In the genomic region with DNA sequence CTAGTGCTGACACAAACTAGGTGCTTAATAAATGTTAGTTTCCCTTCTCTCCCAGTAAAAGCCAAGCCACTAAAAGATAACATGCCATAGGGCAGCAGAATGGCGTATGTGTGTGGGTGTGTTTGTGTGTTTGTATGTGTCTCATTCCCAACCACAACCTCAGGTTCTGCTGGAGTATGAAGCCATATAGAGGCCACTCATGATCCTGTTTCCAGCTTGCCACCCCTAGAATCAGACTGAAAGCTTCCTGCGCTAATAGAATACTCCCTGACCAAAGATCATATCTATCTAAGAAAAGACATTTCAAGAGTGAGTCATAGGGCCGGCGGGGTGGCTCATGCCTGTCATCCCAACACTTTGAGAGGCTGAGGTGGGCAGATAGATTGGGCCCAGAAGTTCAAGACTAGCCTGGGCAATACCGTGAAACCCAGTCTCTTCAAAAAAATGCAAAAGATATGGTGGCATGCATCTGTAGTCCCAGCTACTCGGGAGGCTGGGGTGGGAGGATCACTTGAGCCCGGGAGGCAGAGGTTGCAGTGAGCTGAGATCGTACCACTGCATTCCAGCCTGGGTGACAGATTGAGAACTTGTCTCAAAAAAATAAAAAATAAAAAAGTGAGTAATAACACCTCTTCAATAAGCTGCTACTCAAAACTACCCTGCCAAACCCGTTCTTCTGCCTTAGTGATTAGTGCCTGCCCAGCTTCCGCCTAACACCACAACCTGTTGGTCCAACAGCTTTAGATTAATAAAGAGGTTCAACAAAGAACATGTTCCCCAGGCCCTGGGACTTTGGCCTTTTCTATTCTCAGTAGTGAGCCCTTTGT, we compare ENCODE assay signal across 1 cellular context.
TF ChIP-seq lines count a peak whose summit lies in the region.

No MANE protein-coding gene starts in this region.

TF ChIP-seq in HepG2, 621 proteins besides CTCF, POLR2A, EP300 and RAD21 (continued from another document and continues in another):
- TF ChIP-seq, protein P1, sequence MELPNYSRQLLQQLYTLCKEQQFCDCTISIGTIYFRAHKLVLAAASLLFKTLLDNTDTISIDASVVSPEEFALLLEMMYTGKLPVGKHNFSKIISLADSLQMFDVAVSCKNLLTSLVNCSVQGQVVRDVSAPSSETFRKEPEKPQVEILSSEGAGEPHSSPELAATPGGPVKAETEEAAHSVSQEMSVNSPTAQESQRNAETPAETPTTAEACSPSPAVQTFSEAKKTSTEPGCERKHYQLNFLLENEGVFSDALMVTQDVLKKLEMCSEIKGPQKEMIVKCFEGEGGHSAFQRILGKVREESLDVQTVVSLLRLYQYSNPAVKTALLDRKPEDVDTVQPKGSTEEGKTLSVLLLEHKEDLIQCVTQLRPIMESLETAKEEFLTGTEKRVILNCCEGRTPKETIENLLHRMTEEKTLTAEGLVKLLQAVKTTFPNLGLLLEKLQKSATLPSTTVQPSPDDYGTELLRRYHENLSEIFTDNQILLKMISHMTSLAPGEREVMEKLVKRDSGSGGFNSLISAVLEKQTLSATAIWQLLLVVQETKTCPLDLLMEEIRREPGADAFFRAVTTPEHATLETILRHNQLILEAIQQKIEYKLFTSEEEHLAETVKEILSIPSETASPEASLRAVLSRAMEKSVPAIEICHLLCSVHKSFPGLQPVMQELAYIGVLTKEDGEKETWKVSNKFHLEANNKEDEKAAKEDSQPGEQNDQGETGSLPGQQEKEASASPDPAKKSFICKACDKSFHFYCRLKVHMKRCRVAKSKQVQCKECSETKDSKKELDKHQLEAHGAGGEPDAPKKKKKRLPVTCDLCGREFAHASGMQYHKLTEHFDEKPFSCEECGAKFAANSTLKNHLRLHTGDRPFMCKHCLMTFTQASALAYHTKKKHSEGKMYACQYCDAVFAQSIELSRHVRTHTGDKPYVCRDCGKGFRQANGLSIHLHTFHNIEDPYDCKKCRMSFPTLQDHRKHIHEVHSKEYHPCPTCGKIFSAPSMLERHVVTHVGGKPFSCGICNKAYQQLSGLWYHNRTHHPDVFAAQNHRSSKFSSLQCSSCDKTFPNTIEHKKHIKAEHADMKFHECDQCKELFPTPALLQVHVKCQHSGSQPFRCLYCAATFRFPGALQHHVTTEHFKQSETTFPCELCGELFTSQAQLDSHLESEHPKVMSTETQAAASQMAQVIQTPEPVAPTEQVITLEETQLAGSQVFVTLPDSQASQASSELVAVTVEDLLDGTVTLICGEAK (IDR thresholded peaks at IDR 0.05): peak; percentile 39; the same call in 1 of the 2 replicates
- TF ChIP-seq, protein P1 (CRISPR knock-in tag; IDR thresholded peaks at IDR 0.05): peak; percentile 96
- TF ChIP-seq ZKSCAN5 (CRISPR knock-in tag; IDR thresholded peaks at IDR 0.05): no peak
- TF ChIP-seq CBX1 (IDR thresholded peaks at IDR 0.05; ENCODE audit: low read depth): peak; percentile 21
- TF ChIP-seq BCL6 (CRISPR knock-in tag; IDR thresholded peaks at IDR 0.05): peak; percentile 35
- TF ChIP-seq, protein P2, sequence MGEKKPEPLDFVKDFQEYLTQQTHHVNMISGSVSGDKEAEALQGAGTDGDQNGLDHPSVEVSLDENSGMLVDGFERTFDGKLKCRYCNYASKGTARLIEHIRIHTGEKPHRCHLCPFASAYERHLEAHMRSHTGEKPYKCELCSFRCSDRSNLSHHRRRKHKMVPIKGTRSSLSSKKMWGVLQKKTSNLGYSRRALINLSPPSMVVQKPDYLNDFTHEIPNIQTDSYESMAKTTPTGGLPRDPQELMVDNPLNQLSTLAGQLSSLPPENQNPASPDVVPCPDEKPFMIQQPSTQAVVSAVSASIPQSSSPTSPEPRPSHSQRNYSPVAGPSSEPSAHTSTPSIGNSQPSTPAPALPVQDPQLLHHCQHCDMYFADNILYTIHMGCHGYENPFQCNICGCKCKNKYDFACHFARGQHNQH (CRISPR knock-in tag; IDR thresholded peaks at IDR 0.05): no peak
- TF ChIP-seq PPARG (CRISPR knock-in tag; conservative IDR thresholded peaks at IDR 0.05): no peak
- TF ChIP-seq TBX2 (CRISPR knock-in tag; IDR thresholded peaks at IDR 0.05; ENCODE audit: borderline replicate concordance): peak; percentile 84
- TF ChIP-seq AGO1 (IDR thresholded peaks at IDR 0.05; ENCODE audit: low read depth, low read length, poor library complexity, severe bottlenecking): no peak
- peak; percentile 6; the same call in 1 of the 2 replicates for TF ChIP-seq HMG20A (CRISPR knock-in tag; IDR thresholded peaks at IDR 0.05; ENCODE audit: borderline replicate concordance)
- TF ChIP-seq ZFX (CRISPR knock-in tag; IDR thresholded peaks at IDR 0.05; ENCODE audit: low read depth): peak; percentile 33; the same call in 1 of the 2 replicates
- TF ChIP-seq, protein P3, sequence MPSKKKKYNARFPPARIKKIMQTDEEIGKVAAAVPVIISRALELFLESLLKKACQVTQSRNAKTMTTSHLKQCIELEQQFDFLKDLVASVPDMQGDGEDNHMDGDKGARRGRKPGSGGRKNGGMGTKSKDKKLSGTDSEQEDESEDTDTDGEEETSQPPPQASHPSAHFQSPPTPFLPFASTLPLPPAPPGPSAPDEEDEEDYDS (CRISPR knock-in tag; IDR thresholded peaks at IDR 0.05): 0 out of 2 replicates have a peak, but pooled peaks have one; percentile 14
- peak; percentile 55; the same call in 1 of the 2 replicates for TF ChIP-seq KDM6A (CRISPR knock-in tag; IDR thresholded peaks at IDR 0.05; ENCODE audit: low read depth)
- no peak for TF ChIP-seq NBN (conservative IDR thresholded peaks at IDR 0.05)
- TF ChIP-seq SOX6 (IDR thresholded peaks at IDR 0.05): no peak
- TF ChIP-seq SOX6 (CRISPR knock-in tag; IDR thresholded peaks at IDR 0.05): peak; percentile 84; the same call in 1 of the 2 replicates
- TF ChIP-seq HNF4A (CRISPR knock-in tag; IDR thresholded peaks at IDR 0.05): peak; percentile 86
- TF ChIP-seq IRX3 (CRISPR knock-in tag; IDR thresholded peaks at IDR 0.05; ENCODE audit: borderline replicate concordance, low read depth): no peak
- TF ChIP-seq KAT8 (CRISPR knock-in tag; IDR thresholded peaks at IDR 0.05): peak; percentile 44; the same call in 1 of the 2 replicates
- no peak for TF ChIP-seq PAWR (CRISPR knock-in tag; IDR thresholded peaks at IDR 0.05; ENCODE audit: borderline replicate concordance)
- TF ChIP-seq ZNF350 (CRISPR knock-in tag; IDR thresholded peaks at IDR 0.05; ENCODE audit: borderline replicate concordance, low read depth): 0 out of 2 replicates have a peak, but pooled peaks have one; percentile 19
- TF ChIP-seq ZMYM4 (CRISPR knock-in tag; IDR thresholded peaks at IDR 0.05): peak; percentile 31; the same call in 1 of the 2 replicates
- TF ChIP-seq RXRB (CRISPR knock-in tag; IDR thresholded peaks at IDR 0.05; ENCODE audit: borderline replicate concordance): peak; percentile 32; the same call in 1 of the 2 replicates
- TF ChIP-seq, protein P4, sequence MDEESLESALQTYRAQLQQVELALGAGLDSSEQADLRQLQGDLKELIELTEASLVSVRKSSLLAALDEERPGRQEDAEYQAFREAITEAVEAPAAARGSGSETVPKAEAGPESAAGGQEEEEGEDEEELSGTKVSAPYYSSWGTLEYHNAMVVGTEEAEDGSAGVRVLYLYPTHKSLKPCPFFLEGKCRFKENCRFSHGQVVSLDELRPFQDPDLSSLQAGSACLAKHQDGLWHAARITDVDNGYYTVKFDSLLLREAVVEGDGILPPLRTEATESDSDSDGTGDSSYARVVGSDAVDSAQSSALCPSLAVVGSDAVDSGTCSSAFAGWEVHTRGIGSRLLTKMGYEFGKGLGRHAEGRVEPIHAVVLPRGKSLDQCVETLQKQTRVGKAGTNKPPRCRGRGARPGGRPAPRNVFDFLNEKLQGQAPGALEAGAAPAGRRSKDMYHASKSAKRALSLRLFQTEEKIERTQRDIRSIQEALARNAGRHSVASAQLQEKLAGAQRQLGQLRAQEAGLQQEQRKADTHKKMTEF (CRISPR knock-in tag; IDR thresholded peaks at IDR 0.05): peak; percentile 38; the same call in 1 of the 2 replicates
- TF ChIP-seq SAP130 (CRISPR knock-in tag; IDR thresholded peaks at IDR 0.05; ENCODE audit: low read depth): peak; percentile 56
- TF ChIP-seq IRF2 (CRISPR knock-in tag; IDR thresholded peaks at IDR 0.05): 0 out of 2 replicates have a peak, but pooled peaks have one; percentile 57
- no peak for TF ChIP-seq FOXA1 (IDR thresholded peaks at IDR 0.05)
- peak; percentile 62 for TF ChIP-seq FOXA1 (CRISPR knock-in tag; IDR thresholded peaks at IDR 0.05)
- no peak for TF ChIP-seq GFI1 (CRISPR knock-in tag; IDR thresholded peaks at IDR 0.05; ENCODE audit: borderline replicate concordance)
- TF ChIP-seq SOX5 (CRISPR knock-in tag; IDR thresholded peaks at IDR 0.05; ENCODE audit: borderline replicate concordance): peak; percentile 79
- TF ChIP-seq PHF21A (CRISPR knock-in tag; IDR thresholded peaks at IDR 0.05): peak; percentile 34; the same call in 1 of the 2 replicates
- TF ChIP-seq HOXA3 (CRISPR knock-in tag; IDR thresholded peaks at IDR 0.05): peak; percentile 52; the same call in 1 of the 2 replicates
- 0 out of 2 replicates have a peak, but pooled peaks have one; percentile 23 for TF ChIP-seq HDAC1 (CRISPR knock-in tag; IDR thresholded peaks at IDR 0.05)
- TF ChIP-seq FIP1L1 (IDR thresholded peaks at IDR 0.05; ENCODE audit: borderline replicate concordance, insufficient read depth, low read depth, low read length): no peak
- TF ChIP-seq ZNF446 (CRISPR knock-in tag; IDR thresholded peaks at IDR 0.05): no peak
- peak; percentile 77; the same call in 1 of the 2 replicates for TF ChIP-seq MEIS1 (CRISPR knock-in tag; IDR thresholded peaks at IDR 0.05; ENCODE audit: borderline replicate concordance)
- TF ChIP-seq, protein P5, sequence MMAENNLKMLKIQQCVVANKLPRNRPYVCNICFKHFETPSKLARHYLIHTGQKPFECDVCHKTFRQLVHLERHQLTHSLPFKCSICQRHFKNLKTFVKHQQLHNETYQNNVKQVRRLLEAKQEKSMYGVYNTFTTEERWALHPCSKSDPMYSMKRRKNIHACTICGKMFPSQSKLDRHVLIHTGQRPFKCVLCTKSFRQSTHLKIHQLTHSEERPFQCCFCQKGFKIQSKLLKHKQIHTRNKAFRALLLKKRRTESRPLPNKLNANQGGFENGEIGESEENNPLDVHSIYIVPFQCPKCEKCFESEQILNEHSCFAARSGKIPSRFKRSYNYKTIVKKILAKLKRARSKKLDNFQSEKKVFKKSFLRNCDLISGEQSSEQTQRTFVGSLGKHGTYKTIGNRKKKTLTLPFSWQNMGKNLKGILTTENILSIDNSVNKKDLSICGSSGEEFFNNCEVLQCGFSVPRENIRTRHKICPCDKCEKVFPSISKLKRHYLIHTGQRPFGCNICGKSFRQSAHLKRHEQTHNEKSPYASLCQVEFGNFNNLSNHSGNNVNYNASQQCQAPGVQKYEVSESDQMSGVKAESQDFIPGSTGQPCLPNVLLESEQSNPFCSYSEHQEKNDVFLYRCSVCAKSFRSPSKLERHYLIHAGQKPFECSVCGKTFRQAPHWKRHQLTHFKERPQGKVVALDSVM (CRISPR knock-in tag; IDR thresholded peaks at IDR 0.05): peak; percentile 97
- 0 out of 2 replicates have a peak, but pooled peaks have one; percentile 2 for TF ChIP-seq KDM2A (CRISPR knock-in tag; IDR thresholded peaks at IDR 0.05; ENCODE audit: borderline replicate concordance, low read depth)
- TF ChIP-seq, protein P6, sequence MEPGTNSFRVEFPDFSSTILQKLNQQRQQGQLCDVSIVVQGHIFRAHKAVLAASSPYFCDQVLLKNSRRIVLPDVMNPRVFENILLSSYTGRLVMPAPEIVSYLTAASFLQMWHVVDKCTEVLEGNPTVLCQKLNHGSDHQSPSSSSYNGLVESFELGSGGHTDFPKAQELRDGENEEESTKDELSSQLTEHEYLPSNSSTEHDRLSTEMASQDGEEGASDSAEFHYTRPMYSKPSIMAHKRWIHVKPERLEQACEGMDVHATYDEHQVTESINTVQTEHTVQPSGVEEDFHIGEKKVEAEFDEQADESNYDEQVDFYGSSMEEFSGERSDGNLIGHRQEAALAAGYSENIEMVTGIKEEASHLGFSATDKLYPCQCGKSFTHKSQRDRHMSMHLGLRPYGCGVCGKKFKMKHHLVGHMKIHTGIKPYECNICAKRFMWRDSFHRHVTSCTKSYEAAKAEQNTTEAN (CRISPR knock-in tag; conservative IDR thresholded peaks at IDR 0.05): 0 out of 2 replicates have a peak, but pooled peaks have one; percentile 23
